Comparison of ENCODE assay signal across 6 cellular contexts in genomic region chr12:7953912-7954311, GRCh38. TPM values are rescaled to one million over a fixed set of nuclear protein-coding genes. Genes with fewer than 3 reads are reported as not detected.
DNase-seq lines count a peak whose midpoint lies in the region; ATAC-seq and TF ChIP-seq lines count a peak whose summit lies in the region.
"Not testable (repeated sequence)": the region's sequence is repeated elsewhere in the genome, so short reads cannot be mapped to it uniquely, and the experiment has no call there.

No MANE protein-coding gene starts in this region.

- not testable (repeated sequence) for ATAC-seq in WTC11

- not testable (repeated sequence) for H3K9me3 Mint-ChIP-seq in Caco-2 (ENCODE audit: unreplicated experiment); WTC11; mesothelial cell of epicardium

- not testable (repeated sequence) for H3K36me3 Mint-ChIP-seq in Caco-2 (ENCODE audit: insufficient read depth, unreplicated experiment); WTC11; mesothelial cell of epicardium

- H3K36me3 ChIP-seq in Caco-2 (ENCODE audit: control insufficient read depth, insufficient read depth, low read length) = not testable (repeated sequence)

- H3K27me3 ChIP-seq in Caco-2 (replicated peaks; ENCODE audit: control insufficient read depth, insufficient read depth, low read length) = not testable (repeated sequence)

- not testable (repeated sequence) for H3K4me3 Mint-ChIP-seq in Caco-2 (ENCODE audit: unreplicated experiment); WTC11; mesothelial cell of epicardium

- POLR2A ChIA-PET in Caco-2 (lab: Charles Lee) = interaction anchor here (0.7 kb wide), 2 partner anchors 20 to 74 kb away, joined by 4 to 11 read pairs; no protein-coding TSS in a partner anchor
- POLR2A ChIA-PET in WTC11 (lab: Charles Lee) = not testable (repeated sequence)

- in situ Hi-C loops in G401 (cut with HindIII; ENCODE audit: low sequenced_read_pairs) = not testable (repeated sequence)

- peaks cover 22% of the 10 kb centered on the region for H3K4me1 ChIP-seq in Caco-2

- BruUV-seq in Caco-2 (replicated peaks; lab: Mats Ljungman, UMichigan) = not testable (repeated sequence)

- not testable (repeated sequence) for H3K27me3 Mint-ChIP-seq in Caco-2 (ENCODE audit: insufficient read depth, unreplicated experiment); WTC11 (ENCODE audit: low read depth); mesothelial cell of epicardium (ENCODE audit: low read depth)

- intact Hi-C loops in Caco-2 (cut with micrococcal nuclease; ENCODE audit: unreplicated experiment) = not testable (repeated sequence)

- peak overlapping the region; percentile 81 for H3K27ac Mint-ChIP-seq in Caco-2 (ENCODE audit: unreplicated experiment)
- peak overlapping the region; percentile 49; the same call in 1 of the 2 replicates for H3K27ac Mint-ChIP-seq in WTC11
- H3K27ac Mint-ChIP-seq in mesothelial cell of epicardium = peak overlapping the region; percentile 64

- TF ChIP-seq CTCF in Caco-2 (IDR thresholded peaks at IDR 0.05; ENCODE audit: insufficient read depth in 1 of 2, low read depth in 1 of 2, low read length in 1 of 2, severe bottlenecking in 1 of 2, unreplicated experiment in 1 of 2); WTC11 (IDR thresholded peaks at IDR 0.05); mesothelial cell of epicardium (IDR thresholded peaks at IDR 0.05; ENCODE audit: unreplicated experiment): not testable (repeated sequence)

- not testable (repeated sequence) for H3K4me3 ChIP-seq in Caco-2 (ENCODE audit: low read depth, low read length)

- peaks cover 20% of the 10 kb centered on the region for H3K4me1 Mint-ChIP-seq in Caco-2 (ENCODE audit: low read depth, unreplicated experiment)
- peaks cover 15% of the 10 kb centered on the region for H3K4me1 Mint-ChIP-seq in WTC11
- H3K4me1 Mint-ChIP-seq in mesothelial cell of epicardium = peaks cover 13% of the 10 kb centered on the region

- not testable (repeated sequence) for H3K9me3 ChIP-seq in Caco-2

- DNase-seq in Caco-2 = peak in 1 of 2 experiments; percentile 11
- peak; percentile 61 for DNase-seq in G401 (ENCODE audit: low spot score)
- DNase-seq in RPMI8226 = peak; percentile 70
- not testable (repeated sequence) for DNase-seq in WTC11 (ENCODE audit: low spot score); mesothelial cell of epicardium (ENCODE audit: low spot score in 2 of 2, unreplicated experiment in 2 of 2)
- peak; percentile 48 for DNase-seq in cerebellar cortex (ENCODE audit: low spot score)

- CTCF ChIA-PET in Caco-2 (lab: Charles Lee); WTC11 (lab: Charles Lee): not testable (repeated sequence)

RNA-seq across cellular contexts. Expression of gene SLC2A3, which starts 17.9 kb away (rescaled TPM):
- total RNA-seq in Caco-2 (2022) (2,966 and 3,303 TPM in 2 replicates), WTC11 (2021) (717 to 819 TPM (median 816 TPM) in 3 replicates), mesothelial cell of epicardium (170 to 186 TPM (median 186 TPM) in 3 replicates)
- 32.5 and 32.9 TPM in 2 replicates for total RNA-seq in G401 (2014; rRNA removed; shearing (Covaris generic))
